24 cellular contexts compared by ENCODE assay signal in genomic region chr5:122330881-122331280, GRCh38. TPM values are rescaled to one million over a fixed set of nuclear protein-coding genes. Genes with fewer than 3 reads are reported as not detected.
"Had no signal": no experiment of that assay in that cellular context is flagged by ENCODE, and none has a peak within 500 bp of the region (broad histone marks: within the 10 kb centered on the region; RNA-seq: fewer than 3 reads in every experiment).

No MANE protein-coding gene starts in this region.

- H3K27ac ChIP-seq: left ventricle myocardium inferior, ovary, right atrium auricular region, right lobe of liver, tibial nerve, upper lobe of left lung, vagina had no signal

- DNase-seq: islet precursor cell; left ventricle myocardium inferior; mesendoderm; naive B cell; natural killer cell; nephron progenitor cell; ovary; right lobe of liver; stimulated activated CD4-positive, alpha-beta T cell treated with anti-CD3 and anti-CD28 coated beads, Interleukin-1b, Interleukin-23, amount 100 ng/mL, for 48 hours; stimulated activated CD4-positive, alpha-beta T cell treated with anti-CD3 and anti-CD28 coated beads, Interleukin-2, amount 100 ng/mL, for 48 hours; stimulated activated CD4-positive, alpha-beta T cell treated with anti-CD3 and anti-CD28 coated beads, Interleukin-4, amount 100 ng/mL, for 4 hours; stimulated activated CD8-positive, alpha-beta memory T cell treated with anti-CD3 and anti-CD28 coated beads, Interleukin-4, amount 100 ng/mL, for 48 hours; stimulated activated naive CD4-positive, alpha-beta T cell treated with Interleukin-2 at 50 U/mL for 16 hours; stimulated activated naive CD8-positive, alpha-beta T cell treated with anti-CD3 and anti-CD28 coated beads, Interleukin-15, amount 100 ng/mL, for 72 hours had no signal

- H3K36me3 ChIP-seq: left ventricle myocardium inferior, ovary, right atrium auricular region, right lobe of liver, tibial nerve, upper lobe of left lung, vagina had no signal

- H3K27ac Mint-ChIP-seq: naive B cell; natural killer cell; nephron progenitor cell; progenitor cell of endocrine pancreas; stimulated activated memory B cell treated with anti-CD40 and anti-IgM and Interleukin-4, amounts not matched to agents 10 μg/mL and 1 μg/mL and 100 μg/mL, for 72 hours; stimulated activated naive CD8-positive, alpha-beta T cell treated with anti-CD3 and anti-CD28 coated beads, Interleukin-15, amount 100 ng/mL, for 72 hours had no signal

- H3K4me3 ChIP-seq: left ventricle myocardium inferior, lung, ovary, right atrium auricular region, right lobe of liver, smooth muscle cell, tibial nerve, upper lobe of left lung, vagina had no signal

- H3K9me3 Mint-ChIP-seq: mesothelial cell of epicardium; nephron progenitor cell; stimulated activated naive CD8-positive, alpha-beta T cell treated with anti-CD3 and anti-CD28 coated beads, Interleukin-15, amount 100 ng/mL, for 72 hours had no signal

- H3K27me3 Mint-ChIP-seq: progenitor cell of endocrine pancreas; stimulated activated memory B cell treated with anti-CD40 and anti-IgM and Interleukin-4, amounts not matched to agents 10 μg/mL and 1 μg/mL and 100 μg/mL, for 72 hours; stimulated activated naive CD8-positive, alpha-beta T cell treated with anti-CD3 and anti-CD28 coated beads, Interleukin-15, amount 100 ng/mL, for 72 hours had no signal

- H3K9me3 ChIP-seq: left ventricle myocardium inferior, ovary, right atrium auricular region, right lobe of liver, tibial nerve, upper lobe of left lung, vagina had no signal

- H3K4me1 ChIP-seq: left ventricle myocardium inferior, right atrium auricular region, right lobe of liver, tibial nerve, upper lobe of left lung had no signal

- H3K4me3 Mint-ChIP-seq: mesothelial cell of epicardium; natural killer cell; nephron progenitor cell; stimulated activated memory B cell treated with anti-CD40 and anti-IgM and Interleukin-4, amounts not matched to agents 10 μg/mL and 1 μg/mL and 100 μg/mL, for 72 hours; stimulated activated naive CD8-positive, alpha-beta T cell treated with anti-CD3 and anti-CD28 coated beads, Interleukin-15, amount 100 ng/mL, for 72 hours had no signal

- H3K36me3 Mint-ChIP-seq: naive B cell; natural killer cell; stimulated activated memory B cell treated with anti-CD40 and anti-IgM and Interleukin-4, amounts not matched to agents 10 μg/mL and 1 μg/mL and 100 μg/mL, for 72 hours had no signal

- H3K27me3 ChIP-seq: ovary, right atrium auricular region, right lobe of liver, tibial nerve, upper lobe of left lung, vagina had no signal

- H3K4me1 Mint-ChIP-seq: naive B cell; natural killer cell; stimulated activated memory B cell treated with anti-CD40 and anti-IgM and Interleukin-4, amounts not matched to agents 10 μg/mL and 1 μg/mL and 100 μg/mL, for 72 hours; stimulated activated naive CD8-positive, alpha-beta T cell treated with anti-CD3 and anti-CD28 coated beads, Interleukin-15, amount 100 ng/mL, for 72 hours had no signal

- ATAC-seq: natural killer cell; right lobe of liver; stimulated activated memory B cell treated with anti-CD40 and anti-IgM and Interleukin-4, amounts not matched to agents 10 μg/mL and 1 μg/mL and 100 μg/mL, for 72 hours; stimulated activated naive CD8-positive, alpha-beta T cell treated with anti-CD3 and anti-CD28 coated beads, Interleukin-15, amount 100 ng/mL, for 72 hours had no signal

RNA-seq across cellular contexts. Expression of gene SNCAIP, which starts 18.8 kb away (rescaled TPM):
- total RNA-seq: mononuclear cell had no signal
